Comparison of ENCODE assay signal across 8 cellular contexts in genomic region chr16:3135120-3135715, GRCh38. TPM values are rescaled to one million over a fixed set of nuclear protein-coding genes. Genes with fewer than 3 reads are reported as not detected.
DNase-seq lines count a peak whose midpoint lies in the region; ATAC-seq lines count a peak whose summit lies in the region.

No MANE protein-coding gene starts in this region.

- peak; percentile 28 for DNase-seq in central memory CD4-positive, alpha-beta T cell
- DNase-seq in NCI-H1105 treated with DMSO at 0.1 percent for 48 hours (lab: John Stamatoyannopoulos, UW) (no peak), activated gamma-delta T cell treated with Interleukin-2 at 50 U/mL for 16 hours (no peak)
- DNase-seq in activated CD4-positive, alpha-beta T cell treated with anti-CD3 and anti-CD28 coated beads, Interleukin-2, amount 50 U/mL, for 1 hour = no peak

- peak overlapping the region; percentile 70 for H3K27ac ChIP-seq in muscle layer of duodenum (ENCODE audit: low read length)

- peaks cover 3 to 20% of the 10 kb centered on the region in 2 donors for H3K36me3 ChIP-seq in muscle layer of duodenum (ENCODE audit: control insufficient read depth in 1 of 2, insufficient read depth in 2 of 2, low read length in 2 of 2)

- H3K36me3 Mint-ChIP-seq in IgD-negative memory B cell = no peaks in the 10 kb centered on the region

- H3K27me3 Mint-ChIP-seq in IgD-negative memory B cell = no peaks in the 10 kb centered on the region

- H3K4me1 Mint-ChIP-seq in IgD-negative memory B cell = peaks cover 13 to 20% (median 15%) of the 10 kb centered on the region in 3 donors

- peaks cover 4 to 23% of the 10 kb centered on the region in 2 donors for H3K4me1 ChIP-seq in muscle layer of duodenum (ENCODE audit: control insufficient read depth in 1 of 2, insufficient read depth in 2 of 2, low read length in 2 of 2)

- no peaks in the 10 kb centered on the region for H3K27me3 ChIP-seq in muscle layer of duodenum (ENCODE audit: low read depth, low read length)

- peak overlapping the region in 2 of 3 donors; percentile 88 to 96 for H3K27ac Mint-ChIP-seq in IgD-negative memory B cell

- H3K9me3 ChIP-seq in muscle layer of duodenum (ENCODE audit: control insufficient read depth in 1 of 2, low read length in 2 of 2) = no peaks in the 10 kb centered on the region

- ATAC-seq in GM18867 (IDR thresholded peaks at IDR 0.05; ENCODE audit: unreplicated experiment) (peak; percentile 4), GM21447 (IDR thresholded peaks at IDR 0.05; ENCODE audit: unreplicated experiment) (no peak)

- no peaks in the 10 kb centered on the region for H3K9me3 Mint-ChIP-seq in IgD-negative memory B cell

- H3K4me3 Mint-ChIP-seq in IgD-negative memory B cell = peak overlapping the region; percentile 93 to 100 (median 98)

- peak overlapping the region; percentile 81 to 93 for H3K4me3 ChIP-seq in muscle layer of duodenum (ENCODE audit: low read depth in 1 of 2, low read length in 2 of 2)

RNA-seq across cellular contexts. Expression of gene ZNF213, which starts 0.4 kb away (rescaled TPM):
- 1.9 TPM for polyA plus RNA-seq in IgD-negative memory B cell

RNA-seq across cellular contexts. Expression of gene ZNF205, which starts 22.8 kb away (rescaled TPM):
- polyA plus RNA-seq in IgD-negative memory B cell = not detected

RNA-seq across cellular contexts. Expression of gene ZSCAN10, which starts 36.1 kb away (rescaled TPM):
- not detected for polyA plus RNA-seq in IgD-negative memory B cell

RNA-seq across cellular contexts. Expression of gene OR1F1, which starts 52.8 kb away (rescaled TPM):
- not detected for polyA plus RNA-seq in IgD-negative memory B cell
